Comparison of ENCODE assay signal across 1 cellular context in the genomic region with DNA sequence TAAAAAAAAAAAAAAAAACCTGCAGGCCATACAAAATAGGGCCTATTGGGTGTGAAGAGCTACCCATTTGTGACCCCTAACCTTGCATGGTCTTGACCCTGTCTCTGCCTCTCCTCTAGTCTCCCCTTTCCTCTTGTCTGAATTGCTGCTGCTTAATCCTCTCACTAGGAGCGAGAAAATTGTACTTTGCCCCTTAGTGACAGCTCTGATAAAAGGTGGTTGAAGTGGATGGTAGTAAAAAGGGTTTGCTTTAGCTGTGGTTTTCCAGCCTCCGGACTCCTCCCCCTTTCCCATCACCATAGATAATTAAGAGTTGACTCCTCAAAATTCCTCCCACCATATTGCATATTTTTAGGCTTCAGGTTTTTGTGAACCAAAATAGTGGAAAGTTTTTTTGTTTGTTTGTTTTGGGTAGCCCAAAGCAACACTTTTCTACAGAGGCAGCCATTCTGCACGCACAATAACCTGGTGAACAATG.
TF ChIP-seq lines count a peak whose summit lies in the region.

No MANE protein-coding gene starts in this region.

TF ChIP-seq in GM23338, 12 proteins besides CTCF, POLR2A, EP300 and RAD21 (continued from another document):
- TF ChIP-seq ZNF114 (CRISPR knock-in tag; IDR thresholded peaks at IDR 0.05): no peak
- TF ChIP-seq CREB1 (CRISPR knock-in tag; IDR thresholded peaks at IDR 0.05; ENCODE audit: low read depth): no peak
- no peak for TF ChIP-seq STAT1 (IDR thresholded peaks at IDR 0.05; ENCODE audit: unreplicated experiment)
- no peak for TF ChIP-seq ZNF331 (CRISPR knock-in tag; IDR thresholded peaks at IDR 0.05; ENCODE audit: low read depth)
- TF ChIP-seq, protein P1, sequence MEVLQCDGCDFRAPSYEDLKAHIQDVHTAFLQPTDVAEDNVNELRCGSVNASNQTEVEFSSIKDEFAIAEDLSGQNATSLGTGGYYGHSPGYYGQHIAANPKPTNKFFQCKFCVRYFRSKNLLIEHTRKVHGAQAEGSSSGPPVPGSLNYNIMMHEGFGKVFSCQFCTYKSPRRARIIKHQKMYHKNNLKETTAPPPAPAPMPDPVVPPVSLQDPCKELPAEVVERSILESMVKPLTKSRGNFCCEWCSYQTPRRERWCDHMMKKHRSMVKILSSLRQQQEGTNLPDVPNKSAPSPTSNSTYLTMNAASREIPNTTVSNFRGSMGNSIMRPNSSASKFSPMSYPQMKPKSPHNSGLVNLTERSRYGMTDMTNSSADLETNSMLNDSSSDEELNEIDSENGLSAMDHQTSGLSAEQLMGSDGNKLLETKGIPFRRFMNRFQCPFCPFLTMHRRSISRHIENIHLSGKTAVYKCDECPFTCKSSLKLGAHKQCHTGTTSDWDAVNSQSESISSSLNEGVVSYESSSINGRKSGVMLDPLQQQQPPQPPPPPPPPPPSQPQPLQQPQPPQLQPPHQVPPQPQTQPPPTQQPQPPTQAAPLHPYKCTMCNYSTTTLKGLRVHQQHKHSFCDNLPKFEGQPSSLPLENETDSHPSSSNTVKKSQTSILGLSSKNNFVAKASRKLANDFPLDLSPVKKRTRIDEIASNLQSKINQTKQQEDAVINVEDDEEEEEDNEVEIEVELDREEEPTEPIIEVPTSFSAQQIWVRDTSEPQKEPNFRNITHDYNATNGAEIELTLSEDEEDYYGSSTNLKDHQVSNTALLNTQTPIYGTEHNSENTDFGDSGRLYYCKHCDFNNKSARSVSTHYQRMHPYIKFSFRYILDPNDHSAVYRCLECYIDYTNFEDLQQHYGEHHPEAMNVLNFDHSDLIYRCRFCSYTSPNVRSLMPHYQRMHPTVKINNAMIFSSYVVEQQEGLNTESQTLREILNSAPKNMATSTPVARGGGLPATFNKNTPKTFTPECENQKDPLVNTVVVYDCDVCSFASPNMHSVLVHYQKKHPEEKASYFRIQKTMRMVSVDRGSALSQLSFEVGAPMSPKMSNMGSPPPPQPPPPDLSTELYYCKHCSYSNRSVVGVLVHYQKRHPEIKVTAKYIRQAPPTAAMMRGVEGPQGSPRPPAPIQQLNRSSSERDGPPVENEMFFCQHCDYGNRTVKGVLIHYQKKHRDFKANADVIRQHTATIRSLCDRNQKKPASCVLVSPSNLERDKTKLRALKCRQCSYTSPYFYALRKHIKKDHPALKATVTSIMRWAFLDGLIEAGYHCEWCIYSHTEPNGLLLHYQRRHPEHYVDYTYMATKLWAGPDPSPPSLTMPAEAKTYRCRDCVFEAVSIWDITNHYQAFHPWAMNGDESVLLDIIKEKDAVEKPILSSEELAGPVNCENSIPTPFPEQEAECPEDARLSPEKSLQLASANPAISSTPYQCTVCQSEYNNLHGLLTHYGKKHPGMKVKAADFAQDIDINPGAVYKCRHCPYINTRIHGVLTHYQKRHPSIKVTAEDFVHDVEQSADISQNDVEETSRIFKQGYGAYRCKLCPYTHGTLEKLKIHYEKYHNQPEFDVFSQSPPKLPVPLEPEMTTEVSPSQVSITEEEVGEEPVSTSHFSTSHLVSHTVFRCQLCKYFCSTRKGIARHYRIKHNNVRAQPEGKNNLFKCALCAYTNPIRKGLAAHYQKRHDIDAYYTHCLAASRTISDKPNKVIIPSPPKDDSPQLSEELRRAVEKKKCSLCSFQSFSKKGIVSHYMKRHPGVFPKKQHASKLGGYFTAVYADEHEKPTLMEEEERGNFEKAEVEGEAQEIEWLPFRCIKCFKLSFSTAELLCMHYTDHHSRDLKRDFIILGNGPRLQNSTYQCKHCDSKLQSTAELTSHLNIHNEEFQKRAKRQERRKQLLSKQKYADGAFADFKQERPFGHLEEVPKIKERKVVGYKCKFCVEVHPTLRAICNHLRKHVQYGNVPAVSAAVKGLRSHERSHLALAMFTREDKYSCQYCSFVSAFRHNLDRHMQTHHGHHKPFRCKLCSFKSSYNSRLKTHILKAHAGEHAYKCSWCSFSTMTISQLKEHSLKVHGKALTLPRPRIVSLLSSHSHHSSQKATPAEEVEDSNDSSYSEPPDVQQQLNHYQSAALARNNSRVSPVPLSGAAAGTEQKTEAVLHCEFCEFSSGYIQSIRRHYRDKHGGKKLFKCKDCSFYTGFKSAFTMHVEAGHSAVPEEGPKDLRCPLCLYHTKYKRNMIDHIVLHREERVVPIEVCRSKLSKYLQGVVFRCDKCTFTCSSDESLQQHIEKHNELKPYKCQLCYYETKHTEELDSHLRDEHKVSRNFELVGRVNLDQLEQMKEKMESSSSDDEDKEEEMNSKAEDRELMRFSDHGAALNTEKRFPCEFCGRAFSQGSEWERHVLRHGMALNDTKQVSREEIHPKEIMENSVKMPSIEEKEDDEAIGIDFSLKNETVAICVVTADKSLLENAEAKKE (CRISPR knock-in tag; IDR thresholded peaks at IDR 0.05): no peak
- TF ChIP-seq EZH2 (IDR thresholded peaks at IDR 0.05; ENCODE audit: low read depth, unreplicated experiment): no peak
- TF ChIP-seq, protein P2, sequence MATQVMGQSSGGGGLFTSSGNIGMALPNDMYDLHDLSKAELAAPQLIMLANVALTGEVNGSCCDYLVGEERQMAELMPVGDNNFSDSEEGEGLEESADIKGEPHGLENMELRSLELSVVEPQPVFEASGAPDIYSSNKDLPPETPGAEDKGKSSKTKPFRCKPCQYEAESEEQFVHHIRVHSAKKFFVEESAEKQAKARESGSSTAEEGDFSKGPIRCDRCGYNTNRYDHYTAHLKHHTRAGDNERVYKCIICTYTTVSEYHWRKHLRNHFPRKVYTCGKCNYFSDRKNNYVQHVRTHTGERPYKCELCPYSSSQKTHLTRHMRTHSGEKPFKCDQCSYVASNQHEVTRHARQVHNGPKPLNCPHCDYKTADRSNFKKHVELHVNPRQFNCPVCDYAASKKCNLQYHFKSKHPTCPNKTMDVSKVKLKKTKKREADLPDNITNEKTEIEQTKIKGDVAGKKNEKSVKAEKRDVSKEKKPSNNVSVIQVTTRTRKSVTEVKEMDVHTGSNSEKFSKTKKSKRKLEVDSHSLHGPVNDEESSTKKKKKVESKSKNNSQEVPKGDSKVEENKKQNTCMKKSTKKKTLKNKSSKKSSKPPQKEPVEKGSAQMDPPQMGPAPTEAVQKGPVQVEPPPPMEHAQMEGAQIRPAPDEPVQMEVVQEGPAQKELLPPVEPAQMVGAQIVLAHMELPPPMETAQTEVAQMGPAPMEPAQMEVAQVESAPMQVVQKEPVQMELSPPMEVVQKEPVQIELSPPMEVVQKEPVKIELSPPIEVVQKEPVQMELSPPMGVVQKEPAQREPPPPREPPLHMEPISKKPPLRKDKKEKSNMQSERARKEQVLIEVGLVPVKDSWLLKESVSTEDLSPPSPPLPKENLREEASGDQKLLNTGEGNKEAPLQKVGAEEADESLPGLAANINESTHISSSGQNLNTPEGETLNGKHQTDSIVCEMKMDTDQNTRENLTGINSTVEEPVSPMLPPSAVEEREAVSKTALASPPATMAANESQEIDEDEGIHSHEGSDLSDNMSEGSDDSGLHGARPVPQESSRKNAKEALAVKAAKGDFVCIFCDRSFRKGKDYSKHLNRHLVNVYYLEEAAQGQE (IDR thresholded peaks at IDR 0.05; ENCODE audit: unreplicated experiment): no peak
